ENCODE assay signal across 14 cellular contexts in the genomic region with DNA sequence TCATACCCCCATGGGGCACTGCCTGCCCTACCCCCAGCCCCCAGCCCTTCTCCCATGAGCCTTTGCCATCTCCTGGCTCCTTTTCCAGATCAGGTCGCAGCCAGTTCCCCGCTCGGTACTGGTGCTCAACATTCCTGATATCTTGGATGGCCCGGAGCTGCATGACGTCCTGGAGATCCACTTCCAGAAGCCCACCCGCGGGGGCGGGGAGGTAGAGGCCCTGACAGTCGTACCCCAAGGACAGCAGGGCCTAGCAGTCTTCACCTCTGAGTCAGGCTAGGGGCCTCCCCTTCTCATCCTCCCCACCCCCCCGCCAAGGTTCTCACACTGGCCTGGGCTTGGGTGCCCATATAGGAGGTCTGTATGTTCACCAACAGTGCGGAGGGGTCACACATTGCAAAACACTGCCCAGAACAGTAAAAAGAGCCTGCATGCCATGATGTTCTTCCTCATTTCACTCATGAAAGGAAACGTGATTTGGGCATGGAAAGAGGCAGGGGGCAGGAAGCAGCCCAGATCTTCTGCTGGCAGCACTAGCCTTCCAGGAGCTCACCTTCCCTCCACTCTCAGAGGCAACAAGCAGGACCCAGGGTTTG. TPM values are rescaled to one million over a fixed set of nuclear protein-coding genes. Genes with fewer than 3 reads are reported as not detected.
A peak's percentile ranks its signal among the peaks of the same experiment; 100 is the strongest.
DNase-seq lines count a peak whose midpoint lies in the region; ATAC-seq and TF ChIP-seq lines count a peak whose summit lies in the region.
"Had no signal": no experiment of that assay in that cellular context is flagged by ENCODE, and none has a peak within 500 bp of the region (broad histone marks: within the 10 kb centered on the region; RNA-seq: fewer than 3 reads in every experiment).

No MANE protein-coding gene starts in this region.

- H3K4me1 Mint-ChIP-seq in activated T-helper 17 cell treated with anti-CD3 and anti-CD28 coated beads, Interleukin-2, amount 50 U/mL, for 72 hours: peaks cover 17% of the 10 kb centered on the region
- peaks cover 7% of the 10 kb centered on the region for H3K4me1 Mint-ChIP-seq in memory B cell

- peaks cover 0 to 52% of the 10 kb centered on the region in 2 experiments; a peak in 2 of 3 replicates for H3K36me3 ChIP-seq in HEK293 (ENCODE audit: control insufficient read depth in 2 of 2, insufficient read depth in 1 of 2, low read length in 2 of 2)
- peaks cover 0 to 59% (median 52%) of the 10 kb centered on the region in 5 donors for H3K36me3 ChIP-seq in subcutaneous abdominal adipose tissue (ENCODE audit: control insufficient read depth in 5 of 5, insufficient read depth in 5 of 5, low read length in 5 of 5)

- H3K27ac Mint-ChIP-seq in activated T-helper 17 cell treated with anti-CD3 and anti-CD28 coated beads, Interleukin-2, amount 50 U/mL, for 72 hours: no peak overlapping the region
- H3K27ac Mint-ChIP-seq in memory B cell: peak overlapping the region; percentile 28

- H3K4me1 ChIP-seq in HEK293 (ENCODE audit: control insufficient read depth, insufficient read depth, low read length): peaks cover 5% of the 10 kb centered on the region
- peaks cover 23 to 74% (median 60%) of the 10 kb centered on the region in 5 donors for H3K4me1 ChIP-seq in subcutaneous abdominal adipose tissue (ENCODE audit: control insufficient read depth in 5 of 5, insufficient read depth in 5 of 5, low read length in 5 of 5)

- H3K27ac ChIP-seq in HEK293 (ENCODE audit: extremely low read depth, low read depth, low read length) (no peak overlapping the region), subcutaneous abdominal adipose tissue (ENCODE audit: low read depth, low read length) (peak overlapping the region; percentile 69)

- no peaks in the 10 kb centered on the region for H3K27me3 ChIP-seq in subcutaneous abdominal adipose tissue (ENCODE audit: control insufficient read depth in 5 of 5, insufficient read depth in 4 of 5, low read length in 5 of 5)

- H3K4me3 ChIP-seq in HEK293 (ENCODE audit: low read depth, low read length) (no peak overlapping the region), subcutaneous abdominal adipose tissue (ENCODE audit: low read depth in 1 of 5, low read length in 5 of 5) (no peak overlapping the region)
- H3K4me3 ChIP-seq: skin epidermis had no signal

- H3K27me3 Mint-ChIP-seq in activated T-helper 17 cell treated with anti-CD3 and anti-CD28 coated beads, Interleukin-2, amount 50 U/mL, for 72 hours: no peaks in the 10 kb centered on the region
- no peaks in the 10 kb centered on the region for H3K27me3 Mint-ChIP-seq in memory B cell

- POLR2A ChIA-PET in HEK293 (lab: Yijun Ruan, JAX): interaction anchor here (1.4 kb wide), 1 partner anchor 16 kb away, joined by 13 read pairs; a partner anchor contains a TSS

- peak; percentile 27 for ATAC-seq in activated T-helper 17 cell treated with anti-CD3 and anti-CD28 coated beads, Interleukin-2, amount 50 U/mL, for 72 hours (replicated peaks)
- ATAC-seq in memory B cell (ENCODE audit: low read depth) (no peak), HG02970 (IDR thresholded peaks at IDR 0.05; ENCODE audit: low FRiP score, unreplicated experiment) (no peak), GM19463 (IDR thresholded peaks at IDR 0.05; ENCODE audit: unreplicated experiment) (no peak)
- ATAC-seq: left lobe of liver had no signal

- CTCF ChIA-PET in HEK293 (lab: Yijun Ruan, JAX): interaction anchor here (0.7 kb wide), 1 partner anchor 11 kb away, joined by 3 read pairs; no protein-coding TSS in a partner anchor

- DNase-seq in memory B cell (ENCODE audit: low spot score in 2 of 2) (no peak), DMS53 treated with DMSO at 0.1 percent for 48 hours (lab: John Stamatoyannopoulos, UW; ENCODE audit: unreplicated experiment) (no peak)
- DNase-seq in stimulated activated CD8-positive, alpha-beta memory T cell treated with anti-CD3 and anti-CD28 coated beads, Interleukin-4, amount 100 ng/mL, for 48 hours: no peak
- DNase-seq: activated CD4-positive, alpha-beta T cell treated with anti-CD3 and anti-CD28 coated beads, Interleukin-2, amount 50 U/mL, for 4 hours; NCI-H774; T-helper 9 cell had no signal

- no peak overlapping the region for H3K4me3 Mint-ChIP-seq in activated T-helper 17 cell treated with anti-CD3 and anti-CD28 coated beads, Interleukin-2, amount 50 U/mL, for 72 hours
- no peak overlapping the region for H3K4me3 Mint-ChIP-seq in memory B cell

- H3K36me3 Mint-ChIP-seq in activated T-helper 17 cell treated with anti-CD3 and anti-CD28 coated beads, Interleukin-2, amount 50 U/mL, for 72 hours (ENCODE audit: low read depth): peaks cover 45% of the 10 kb centered on the region
- H3K36me3 Mint-ChIP-seq in memory B cell: peaks cover 16% of the 10 kb centered on the region

- no peaks in the 10 kb centered on the region for H3K9me3 Mint-ChIP-seq in activated T-helper 17 cell treated with anti-CD3 and anti-CD28 coated beads, Interleukin-2, amount 50 U/mL, for 72 hours
- H3K9me3 Mint-ChIP-seq in memory B cell: no peaks in the 10 kb centered on the region
- H3K9me3 Mint-ChIP-seq: neural crest cell had no signal

- peak overlapping the region in 1 of 5 donors; percentile 64 for H3K9ac ChIP-seq in subcutaneous abdominal adipose tissue (ENCODE audit: low read length in 5 of 5)

- TF ChIP-seq CTCF in HEK293 (tag by site-specific recombination; IDR thresholded peaks at IDR 0.05): no peak

- H3K9me3 ChIP-seq in HEK293 (ENCODE audit: control insufficient read depth, insufficient read depth, low read depth, low read length) (no peaks in the 10 kb centered on the region), subcutaneous abdominal adipose tissue (ENCODE audit: control insufficient read depth in 5 of 5, low read length in 5 of 5) (no peaks in the 10 kb centered on the region)

TF ChIP-seq in HEK293, 187 proteins besides CTCF, POLR2A, EP300 and RAD21:
- TF ChIP-seq, protein P1, sequence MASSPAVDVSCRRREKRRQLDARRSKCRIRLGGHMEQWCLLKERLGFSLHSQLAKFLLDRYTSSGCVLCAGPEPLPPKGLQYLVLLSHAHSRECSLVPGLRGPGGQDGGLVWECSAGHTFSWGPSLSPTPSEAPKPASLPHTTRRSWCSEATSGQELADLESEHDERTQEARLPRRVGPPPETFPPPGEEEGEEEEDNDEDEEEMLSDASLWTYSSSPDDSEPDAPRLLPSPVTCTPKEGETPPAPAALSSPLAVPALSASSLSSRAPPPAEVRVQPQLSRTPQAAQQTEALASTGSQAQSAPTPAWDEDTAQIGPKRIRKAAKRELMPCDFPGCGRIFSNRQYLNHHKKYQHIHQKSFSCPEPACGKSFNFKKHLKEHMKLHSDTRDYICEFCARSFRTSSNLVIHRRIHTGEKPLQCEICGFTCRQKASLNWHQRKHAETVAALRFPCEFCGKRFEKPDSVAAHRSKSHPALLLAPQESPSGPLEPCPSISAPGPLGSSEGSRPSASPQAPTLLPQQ (tag by site-specific recombination; IDR thresholded peaks at IDR 0.05): no peak
- TF ChIP-seq, protein P2, sequence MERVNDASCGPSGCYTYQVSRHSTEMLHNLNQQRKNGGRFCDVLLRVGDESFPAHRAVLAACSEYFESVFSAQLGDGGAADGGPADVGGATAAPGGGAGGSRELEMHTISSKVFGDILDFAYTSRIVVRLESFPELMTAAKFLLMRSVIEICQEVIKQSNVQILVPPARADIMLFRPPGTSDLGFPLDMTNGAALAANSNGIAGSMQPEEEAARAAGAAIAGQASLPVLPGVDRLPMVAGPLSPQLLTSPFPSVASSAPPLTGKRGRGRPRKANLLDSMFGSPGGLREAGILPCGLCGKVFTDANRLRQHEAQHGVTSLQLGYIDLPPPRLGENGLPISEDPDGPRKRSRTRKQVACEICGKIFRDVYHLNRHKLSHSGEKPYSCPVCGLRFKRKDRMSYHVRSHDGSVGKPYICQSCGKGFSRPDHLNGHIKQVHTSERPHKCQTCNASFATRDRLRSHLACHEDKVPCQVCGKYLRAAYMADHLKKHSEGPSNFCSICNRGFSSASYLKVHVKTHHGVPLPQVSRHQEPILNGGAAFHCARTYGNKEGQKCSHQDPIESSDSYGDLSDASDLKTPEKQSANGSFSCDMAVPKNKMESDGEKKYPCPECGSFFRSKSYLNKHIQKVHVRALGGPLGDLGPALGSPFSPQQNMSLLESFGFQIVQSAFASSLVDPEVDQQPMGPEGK (tag by site-specific recombination; IDR thresholded peaks at IDR 0.05): no peak
- 0 out of 2 replicates have a peak, but pooled peaks have one; percentile 26 for TF ChIP-seq GLIS2 (tag by site-specific recombination; IDR thresholded peaks at IDR 0.05)

RNA-seq across cellular contexts. Expression of a gene that starts 7.5 kb away (rescaled TPM):
- 10 to 100 TPM; 38.4 to 45.4 TPM for total RNA-seq in activated T-helper 17 cell treated with anti-CD3 and anti-CD28 coated beads, Interleukin-2, amount 50 U/mL, for 72 hours

RNA-seq across cellular contexts. Expression of a gene that starts 8.1 kb away (rescaled TPM):
- total RNA-seq in activated T-helper 17 cell treated with anti-CD3 and anti-CD28 coated beads, Interleukin-2, amount 50 U/mL, for 72 hours: 10 to 100 TPM; 30.9 to 36.5 TPM

RNA-seq across cellular contexts. Expression of a gene that starts 10.9 kb away (rescaled TPM):
- total RNA-seq in activated T-helper 17 cell treated with anti-CD3 and anti-CD28 coated beads, Interleukin-2, amount 50 U/mL, for 72 hours: not detected

RNA-seq across cellular contexts. Expression of a gene that starts 15.9 kb away (rescaled TPM):
- 1,000 to 10,000 TPM; 1,154 to 1,186 TPM for total RNA-seq in activated T-helper 17 cell treated with anti-CD3 and anti-CD28 coated beads, Interleukin-2, amount 50 U/mL, for 72 hours

RNA-seq across cellular contexts. Expression of a gene that starts 33.8 kb away (rescaled TPM):
- total RNA-seq in activated T-helper 17 cell treated with anti-CD3 and anti-CD28 coated beads, Interleukin-2, amount 50 U/mL, for 72 hours: 10 to 100 TPM; 15.7 to 21.9 TPM
